19 cellular contexts compared by ENCODE assay signal in the genomic region with DNA sequence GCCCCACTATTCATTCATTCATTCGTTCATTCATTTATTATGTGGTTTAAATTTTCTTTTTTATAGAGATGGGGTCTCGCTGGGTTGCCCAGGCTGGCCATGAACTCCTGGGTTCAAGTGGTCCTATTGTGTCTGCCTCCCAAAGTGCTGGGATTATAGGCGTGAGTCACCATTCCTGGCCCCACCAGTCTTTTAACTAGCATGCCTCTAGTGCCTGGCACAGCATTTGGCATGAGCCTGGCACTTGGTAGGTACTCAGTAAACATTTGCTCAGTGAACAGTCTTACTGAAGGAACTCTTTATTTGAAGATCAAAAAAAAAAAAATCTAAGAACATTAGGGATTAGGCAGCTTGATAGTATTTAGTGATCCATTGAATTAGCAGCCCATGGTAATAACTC.
"Had no signal": no experiment of that assay in that cellular context is flagged by ENCODE, and none has a peak within 500 bp of the region (broad histone marks: within the 10 kb centered on the region; RNA-seq: fewer than 3 reads in every experiment).

No MANE protein-coding gene starts in this region.

- H3K36me3 ChIP-seq: thyroid gland had no signal

- DNase-seq: activated B cell treated with CpG ODN at 0.5 μM for 24 hours; activated CD4-positive, alpha-beta memory T cell treated with anti-CD3 and anti-CD28 coated beads, Interleukin-2, amount 10 ng/mL, durations not matched to agents 7 days and 5 days; activated CD4-positive, alpha-beta T cell treated with anti-CD3 and anti-CD28 coated beads for 4 hours; activated CD8-positive, alpha-beta memory T cell treated with anti-CD3 and anti-CD28 coated beads, Interleukin-2, amount 10 ng/mL, durations not matched to agents 7 days and 5 days; activated naive CD4-positive, alpha-beta T cell treated with Interleukin-2 at 50 U/mL for 16 hours; activated naive CD8-positive, alpha-beta T cell treated with anti-CD3 and anti-CD28 coated beads, Interleukin-2, amount 10 ng/mL, durations not matched to agents 7 days and 5 days; activated T-cell treated with anti-CD3 and anti-CD28 coated beads, Interleukin-2, amount 50 U/mL, for 1 hour; amygdala; caudate nucleus; foreskin fibroblast; hippocampal formation; islet precursor cell; mammary epithelial cell; midbrain; psoas muscle; stimulated activated naive CD4-positive, alpha-beta T cell; thyroid gland had no signal

- H3K4me3 Mint-ChIP-seq: activated B cell treated with CpG ODN at 0.5 μM for 24 hours; activated CD4-positive, alpha-beta memory T cell treated with anti-CD3 and anti-CD28 coated beads, Interleukin-2, amount 10 ng/mL, durations not matched to agents 7 days and 5 days; activated CD8-positive, alpha-beta memory T cell treated with anti-CD3 and anti-CD28 coated beads, Interleukin-2, amount 10 ng/mL, durations not matched to agents 7 days and 5 days; activated naive CD8-positive, alpha-beta T cell treated with anti-CD3 and anti-CD28 coated beads, Interleukin-2, amount 10 ng/mL, durations not matched to agents 7 days and 5 days; activated T-helper 17 cell treated with anti-CD3 and anti-CD28 coated beads, Interleukin-2, amount 50 U/mL, for 72 hours; neural crest cell had no signal

- H3K27me3 ChIP-seq: thyroid gland had no signal

- H3K4me3 ChIP-seq: psoas muscle, thyroid gland had no signal

- H3K4me1 ChIP-seq: psoas muscle, thyroid gland had no signal

- H3K9me3 ChIP-seq: psoas muscle, thyroid gland had no signal

- H3K9me3 Mint-ChIP-seq: activated B cell treated with CpG ODN at 0.5 μM for 24 hours; activated CD4-positive, alpha-beta memory T cell treated with anti-CD3 and anti-CD28 coated beads, Interleukin-2, amount 10 ng/mL, durations not matched to agents 7 days and 5 days; activated naive CD8-positive, alpha-beta T cell treated with anti-CD3 and anti-CD28 coated beads, Interleukin-2, amount 10 ng/mL, durations not matched to agents 7 days and 5 days; activated T-helper 17 cell treated with anti-CD3 and anti-CD28 coated beads, Interleukin-2, amount 50 U/mL, for 72 hours; neural crest cell had no signal

- H3K27ac Mint-ChIP-seq: activated B cell treated with CpG ODN at 0.5 μM for 24 hours; activated CD4-positive, alpha-beta memory T cell treated with anti-CD3 and anti-CD28 coated beads, Interleukin-2, amount 10 ng/mL, durations not matched to agents 7 days and 5 days; activated CD8-positive, alpha-beta memory T cell treated with anti-CD3 and anti-CD28 coated beads, Interleukin-2, amount 10 ng/mL, durations not matched to agents 7 days and 5 days; activated naive CD8-positive, alpha-beta T cell treated with anti-CD3 and anti-CD28 coated beads, Interleukin-2, amount 10 ng/mL, durations not matched to agents 7 days and 5 days; activated T-helper 17 cell treated with anti-CD3 and anti-CD28 coated beads, Interleukin-2, amount 50 U/mL, for 72 hours had no signal

- H3K27ac ChIP-seq: psoas muscle, thyroid gland had no signal

- H3K27me3 Mint-ChIP-seq: activated B cell treated with CpG ODN at 0.5 μM for 24 hours; activated CD4-positive, alpha-beta memory T cell treated with anti-CD3 and anti-CD28 coated beads, Interleukin-2, amount 10 ng/mL, durations not matched to agents 7 days and 5 days; activated CD8-positive, alpha-beta memory T cell treated with anti-CD3 and anti-CD28 coated beads, Interleukin-2, amount 10 ng/mL, durations not matched to agents 7 days and 5 days; activated naive CD8-positive, alpha-beta T cell treated with anti-CD3 and anti-CD28 coated beads, Interleukin-2, amount 10 ng/mL, durations not matched to agents 7 days and 5 days; activated T-helper 17 cell treated with anti-CD3 and anti-CD28 coated beads, Interleukin-2, amount 50 U/mL, for 72 hours had no signal

- H3K4me1 Mint-ChIP-seq: activated CD4-positive, alpha-beta memory T cell treated with anti-CD3 and anti-CD28 coated beads, Interleukin-2, amount 10 ng/mL, durations not matched to agents 7 days and 5 days; activated CD8-positive, alpha-beta memory T cell treated with anti-CD3 and anti-CD28 coated beads, Interleukin-2, amount 10 ng/mL, durations not matched to agents 7 days and 5 days; activated naive CD8-positive, alpha-beta T cell treated with anti-CD3 and anti-CD28 coated beads, Interleukin-2, amount 10 ng/mL, durations not matched to agents 7 days and 5 days; neural crest cell had no signal

- ATAC-seq: activated CD8-positive, alpha-beta memory T cell treated with anti-CD3 and anti-CD28 coated beads, Interleukin-2, amount 10 ng/mL, durations not matched to agents 7 days and 5 days; activated T-helper 17 cell treated with anti-CD3 and anti-CD28 coated beads, Interleukin-2, amount 50 U/mL, for 72 hours; psoas muscle had no signal
